ENCODE assay signal across 1 cellular context in genomic region chr20:47287609-47288144, GRCh38.
TF ChIP-seq lines count a peak whose summit lies in the region.

No MANE protein-coding gene starts in this region.

TF ChIP-seq in K562, 482 proteins besides CTCF, POLR2A, EP300 and RAD21 (continued from another document):
- no peak for TF ChIP-seq HOMEZ (CRISPR knock-in tag; IDR thresholded peaks at IDR 0.05)
- peak; percentile 25; the same call in 1 of the 2 replicates for TF ChIP-seq SUPT5H (IDR thresholded peaks at IDR 0.05)
- TF ChIP-seq RFX1 (IDR thresholded peaks at IDR 0.05): 0 out of 2 replicates have a peak, but pooled peaks have one; percentile 10
- peak; percentile 19; the same call in 1 of the 2 replicates for TF ChIP-seq ZNF121 (CRISPR knock-in tag; conservative IDR thresholded peaks at IDR 0.05)
- no peak for TF ChIP-seq CBFB (CRISPR knock-in tag; IDR thresholded peaks at IDR 0.05)
- peak; percentile 28; the same call in 1 of the 2 replicates for TF ChIP-seq POLR2AphosphoS5 (IDR thresholded peaks at IDR 0.05; ENCODE audit: control insufficient read depth, insufficient read depth, low read depth, low read length)
- TF ChIP-seq RBM25 (IDR thresholded peaks at IDR 0.05; ENCODE audit: low read depth, low read length, severe bottlenecking): peak; percentile 56
- TF ChIP-seq PATZ1 (CRISPR knock-in tag; IDR thresholded peaks at IDR 0.05; ENCODE audit: borderline replicate concordance): no peak
